Comparison of ENCODE assay signal across 8 cellular contexts in the genomic region with DNA sequence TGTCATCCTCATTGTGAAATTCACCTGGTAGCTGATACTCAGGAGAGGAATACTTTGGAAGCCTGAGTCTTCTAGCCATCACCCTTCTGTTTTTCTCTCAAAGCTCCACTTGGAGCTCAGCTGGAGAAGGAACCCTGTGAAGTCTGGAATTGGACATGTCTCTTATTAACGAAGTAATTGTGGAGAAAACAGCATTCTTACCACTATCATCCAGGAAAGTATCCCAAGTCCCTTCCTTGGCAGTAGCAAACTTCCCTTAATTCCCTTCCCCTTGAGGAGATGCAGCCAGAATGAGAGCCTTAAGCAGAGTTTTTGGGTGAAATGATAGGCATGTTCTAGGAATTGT. TPM values are rescaled to one million over a fixed set of nuclear protein-coding genes. Genes with fewer than 3 reads are reported as not detected.
A peak's percentile ranks its signal among the peaks of the same experiment; 100 is the strongest.
DNase-seq lines count a peak whose midpoint lies in the region; ATAC-seq and TF ChIP-seq lines count a peak whose summit lies in the region.

No MANE protein-coding gene starts in this region.

- no peak for DNase-seq in AG04450 (ENCODE audit: low read depth, low spot score)
- DNase-seq in LNCaP clone FGC (ENCODE audit: low read depth) = no peak
- no peak for DNase-seq in coronary artery (ENCODE audit: low spot score)
- DNase-seq in naive thymus-derived CD8-positive, alpha-beta T cell = no peak
- DNase-seq in T-helper 9 cell = no peak
- no peak for DNase-seq in NCI-H510A treated with DMSO at 0.1 percent for 48 hours (lab: John Stamatoyannopoulos, UW)

- H3K36me3 Mint-ChIP-seq in naive thymus-derived CD8-positive, alpha-beta T cell = no peaks in the 10 kb centered on the region

- TF ChIP-seq CTCF in AG04450 (IDR thresholded peaks at IDR 0.05; ENCODE audit: low read depth, low read length) (no peak), LNCaP clone FGC (IDR thresholded peaks at IDR 0.05; ENCODE audit: control insufficient read depth, extremely low read depth, insufficient read depth) (no peak), coronary artery (IDR thresholded peaks at IDR 0.05) (no peak)

- peak overlapping the region; percentile 33 to 95 (median 88) for H3K27ac Mint-ChIP-seq in naive thymus-derived CD8-positive, alpha-beta T cell

- H3K4me1 Mint-ChIP-seq in naive thymus-derived CD8-positive, alpha-beta T cell = peaks cover 17 to 28% (median 28%) of the 10 kb centered on the region in 4 donors

- no peaks in the 10 kb centered on the region for H3K9me3 ChIP-seq in AG04450 (ENCODE audit: control insufficient read depth, insufficient read depth, low read length)

- H3K9me3 Mint-ChIP-seq in naive thymus-derived CD8-positive, alpha-beta T cell = no peaks in the 10 kb centered on the region

- CTCF ChIA-PET in AG04450 (lab: Charles Lee) = interaction anchor here (0.8 kb wide), 1 partner anchor 391 kb away, joined by 3 read pairs; no protein-coding TSS in a partner anchor

- H3K4me3 ChIP-seq in AG04450 (ENCODE audit: low read depth, low read length) (peak overlapping the region; percentile 70), LNCaP clone FGC (ENCODE audit: low read depth, low read length) (peak overlapping the region; percentile 56), coronary artery (peak overlapping the region; percentile 79)

- peak overlapping the region; percentile 71 to 93 (median 89) for H3K4me3 Mint-ChIP-seq in naive thymus-derived CD8-positive, alpha-beta T cell

- no peak for ATAC-seq in naive thymus-derived CD8-positive, alpha-beta T cell
- no peak for ATAC-seq in HG03095 (IDR thresholded peaks at IDR 0.05; ENCODE audit: unreplicated experiment)
- no peak for ATAC-seq in GM18868 (IDR thresholded peaks at IDR 0.05; ENCODE audit: unreplicated experiment)

- POLR2A ChIA-PET in AG04450 (lab: Yijun Ruan, JAX) = interaction anchor here (0.7 to 2.3 kb wide), 2 partner anchors 31 to 173 kb away, joined by 3 to 27 read pairs; partner anchors contain the start of gene TCF12
- POLR2A ChIA-PET in naive thymus-derived CD8-positive, alpha-beta T cell (lab: Charles Lee) = interaction anchor here (0.8 to 3.1 kb wide), 2 partner anchors 31 to 34 kb away, joined by 3 to 44 read pairs; partner anchors contain the start of gene TCF12

- H3K27me3 Mint-ChIP-seq in naive thymus-derived CD8-positive, alpha-beta T cell = no peaks in the 10 kb centered on the region

- no peaks in the 10 kb centered on the region for H3K27me3 ChIP-seq in AG04450 (ENCODE audit: control insufficient read depth, insufficient read depth, low read length)

- H3K27ac ChIP-seq in AG04450 (ENCODE audit: low read depth, low read length) = peak overlapping the region; percentile 92
- H3K27ac ChIP-seq in coronary artery = peak overlapping the region; percentile 96 to 97

RNA-seq across cellular contexts. Expression of gene TCF12, which starts 30.7 kb away (rescaled TPM):
- 410 and 447 TPM in 2 replicates for polyA plus RNA-seq in AG04450 (2011; rRNA removed)
- 637 and 703 TPM in 2 replicates for polyA minus RNA-seq in AG04450 (2011; rRNA and poly(A)+ RNA removed)
- 10 to 100 TPM; 73.6 to 77.3 TPM for total RNA-seq in naive thymus-derived CD8-positive, alpha-beta T cell
- 10 to 100 TPM; 43.2 to 54.3 (median 44.8) TPM for polyA plus RNA-seq in naive thymus-derived CD8-positive, alpha-beta T cell
